8 cellular contexts compared by ENCODE assay signal in the genomic region with DNA sequence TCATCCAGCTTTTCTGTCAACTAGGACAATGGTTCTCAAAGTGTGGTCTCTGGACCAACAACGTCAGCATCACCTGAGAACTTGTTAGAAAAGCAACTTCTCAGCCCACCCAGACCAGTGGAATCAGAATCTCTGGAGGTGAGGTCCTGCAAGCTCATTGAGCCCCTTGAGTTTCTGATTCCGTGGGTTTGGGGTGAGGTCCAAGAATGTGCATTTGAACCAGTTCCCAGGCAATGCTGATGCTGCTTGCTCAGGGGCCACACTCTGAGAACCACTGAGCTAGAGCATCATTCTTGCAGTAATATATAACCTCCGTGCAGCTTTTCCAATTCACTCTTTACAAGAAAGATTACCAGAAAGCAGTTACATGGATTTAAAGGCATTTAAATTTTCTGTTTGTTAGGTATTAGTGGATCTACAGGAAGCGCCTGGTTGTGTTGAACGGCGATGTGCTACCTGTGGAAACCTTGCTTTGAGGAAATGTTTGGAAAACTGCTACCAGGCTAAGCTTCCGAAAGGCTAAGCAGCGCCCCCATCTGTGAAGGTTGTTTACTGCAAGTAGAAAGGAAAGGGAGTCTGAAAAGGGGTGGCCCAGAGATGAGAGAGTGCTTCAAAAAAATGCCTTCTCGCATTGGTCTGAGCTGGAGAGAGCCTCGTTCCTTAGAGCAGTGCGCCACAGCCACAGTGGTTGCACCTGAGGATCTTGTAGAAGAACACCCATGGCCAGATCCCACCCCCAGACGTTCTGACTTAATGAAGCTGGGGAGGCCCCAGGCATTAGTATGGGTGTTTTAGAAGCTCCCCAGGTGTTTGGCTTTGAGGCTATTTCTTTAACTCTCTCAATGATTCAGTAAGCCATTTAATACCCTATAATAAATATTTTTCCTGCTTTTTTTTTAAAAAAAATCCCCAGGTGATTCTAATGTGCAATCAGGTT. TPM values are rescaled to one million over a fixed set of nuclear protein-coding genes. Genes with fewer than 3 reads are reported as not detected.
DNase-seq lines count a peak whose midpoint lies in the region; TF ChIP-seq lines count a peak whose summit lies in the region.

No MANE protein-coding gene starts in this region.

- CTCF ChIA-PET in GM10248 (lab: Yijun Ruan, JAX), result interaction anchor here (0.7 to 9.8 kb wide), 43 partner anchors 9 to 547 kb away, joined by 3 to 239 read pairs (median 4); a partner anchor contains a TSS
- CTCF ChIA-PET in activated naive CD4-positive, alpha-beta T cell treated with anti-CD3 and anti-CD28 coated beads, Interleukin-2, amount 10 ng/mL, durations not matched to agents 7 days and 5 days (lab: Charles Lee), result interaction anchor here (0.6 to 3.2 kb wide), 37 partner anchors 9 to 276 kb away, joined by 3 to 59 read pairs (median 4); a partner anchor contains a TSS

- WGBS in hepatocyte (ENCODE audit: low lambda C conversion rate, missing lambda C conversion rate), result 54% methylated on average over 12 of the region's 12 CpGs

- no peaks in the 10 kb centered on the region for H3K9me3 Mint-ChIP-seq in activated naive CD4-positive, alpha-beta T cell treated with anti-CD3 and anti-CD28 coated beads, Interleukin-2, amount 10 ng/mL, durations not matched to agents 7 days and 5 days

- peaks cover 11% of the 10 kb centered on the region for H3K4me1 Mint-ChIP-seq in activated naive CD4-positive, alpha-beta T cell treated with anti-CD3 and anti-CD28 coated beads, Interleukin-2, amount 10 ng/mL, durations not matched to agents 7 days and 5 days

- no peak overlapping the region for H3K4me2 ChIP-seq in hepatocyte

- H3K4me1 ChIP-seq in hepatocyte (ENCODE audit: insufficient read depth), result peaks cover 9% of the 10 kb centered on the region

- H3K79me2 ChIP-seq in hepatocyte, result no peaks in the 10 kb centered on the region

- POLR2A ChIA-PET in GM10248 (lab: Yijun Ruan, JAX), result interaction anchor here (0.8 kb wide), 1 partner anchor 103 kb away, joined by 3 read pairs; no protein-coding TSS in a partner anchor

- H3K36me3 ChIP-seq in hepatocyte (replicated peaks; ENCODE audit: insufficient read depth, low read depth), result no peaks in the 10 kb centered on the region

- no peak overlapping the region for H3K27ac Mint-ChIP-seq in activated naive CD4-positive, alpha-beta T cell treated with anti-CD3 and anti-CD28 coated beads, Interleukin-2, amount 10 ng/mL, durations not matched to agents 7 days and 5 days

- H3K27me3 Mint-ChIP-seq in activated naive CD4-positive, alpha-beta T cell treated with anti-CD3 and anti-CD28 coated beads, Interleukin-2, amount 10 ng/mL, durations not matched to agents 7 days and 5 days, result no peaks in the 10 kb centered on the region

- peaks cover 6% of the 10 kb centered on the region for H3K36me3 Mint-ChIP-seq in activated naive CD4-positive, alpha-beta T cell treated with anti-CD3 and anti-CD28 coated beads, Interleukin-2, amount 10 ng/mL, durations not matched to agents 7 days and 5 days

- H2AFZ ChIP-seq in hepatocyte, result no peak overlapping the region

- no peaks in the 10 kb centered on the region for H3K9me2 ChIP-seq in hepatocyte (replicated peaks; ENCODE audit: insufficient read depth)

- H4K20me1 ChIP-seq in hepatocyte (ENCODE audit: insufficient read depth, poor library complexity, severe bottlenecking), result no peaks in the 10 kb centered on the region

- H3K27ac ChIP-seq in hepatocyte, result no peak overlapping the region

- H3K9me3 ChIP-seq in hepatocyte (ENCODE audit: low read depth), result no peaks in the 10 kb centered on the region

- H3K4me3 ChIP-seq in AG10803 (ENCODE audit: low read length) (no peak overlapping the region), hepatocyte (no peak overlapping the region)

- H3K4me3 Mint-ChIP-seq in activated naive CD4-positive, alpha-beta T cell treated with anti-CD3 and anti-CD28 coated beads, Interleukin-2, amount 10 ng/mL, durations not matched to agents 7 days and 5 days, result no peak overlapping the region

- no peaks in the 10 kb centered on the region for H3K27me3 ChIP-seq in hepatocyte

- TF ChIP-seq CTCF in AG10803 (conservative IDR thresholded peaks at IDR 0.05; ENCODE audit: low read length) (peak; percentile 71), GM10248 (IDR thresholded peaks at IDR 0.05; ENCODE audit: control extremely low read depth, extremely low read depth, low read depth, missing control alignments) (peak; percentile 43), hepatocyte (IDR thresholded peaks at IDR 0.05; ENCODE audit: poor library complexity) (peak; percentile 57)

- DNase-seq in AG10803 (ENCODE audit: low read depth) (peak; percentile 18), GM10248 (ENCODE audit: extremely low spot score) (peak; percentile 33), NCI-H748 treated with DMSO at 0.1 percent for 48 hours (lab: John Stamatoyannopoulos, UW) (peak; percentile 12), hepatocyte (ENCODE audit: low spot score) (peak; percentile 80), 8988T (no peak), T1000 (lab: John Stamatoyannopoulos, UW) (no peak)
- DNase-seq in activated naive CD4-positive, alpha-beta T cell treated with anti-CD3 and anti-CD28 coated beads, Interleukin-2, amount 10 ng/mL, durations not matched to agents 7 days and 5 days, result peak; percentile 44
- DNase-seq in stimulated activated CD4-positive, alpha-beta T cell treated with anti-CD3 and anti-CD28 coated beads, Interleukin-15, amount 100 ng/mL, for 24 hours, result peak; percentile 50

RNA-seq across cellular contexts. Expression of a gene that starts 50.0 kb away (rescaled TPM):
- total RNA-seq in hepatocyte, result not detected in 2 replicates
- not detected in 2 replicates for polyA plus RNA-seq in hepatocyte

Comparison
In these comparisons a context has a peak if more than half of its experiments do, and no peak if none do; other contexts are left out.
1. DNase-seq: peak in AG10803 (single experiment), GM10248 (single experiment), NCI-H748 treated with DMSO at 0.1 percent for 48 hours (single experiment), activated naive CD4-positive, alpha-beta T cell treated with anti-CD3 and anti-CD28 coated beads, Interleukin-2, amount 10 ng/mL, durations not matched to agents 7 days and 5 days (single experiment), hepatocyte (single experiment) and stimulated activated CD4-positive, alpha-beta T cell treated with anti-CD3 and anti-CD28 coated beads, Interleukin-15, amount 100 ng/mL, for 24 hours (single experiment); none in 8988T (single experiment) and T1000 (single experiment).
2. Peak in every context shown above with its lines, with median percentiles within 50 percentile points of each other: CTCF ChIP-seq.